1 cellular context compared by ENCODE assay signal in the genomic region with DNA sequence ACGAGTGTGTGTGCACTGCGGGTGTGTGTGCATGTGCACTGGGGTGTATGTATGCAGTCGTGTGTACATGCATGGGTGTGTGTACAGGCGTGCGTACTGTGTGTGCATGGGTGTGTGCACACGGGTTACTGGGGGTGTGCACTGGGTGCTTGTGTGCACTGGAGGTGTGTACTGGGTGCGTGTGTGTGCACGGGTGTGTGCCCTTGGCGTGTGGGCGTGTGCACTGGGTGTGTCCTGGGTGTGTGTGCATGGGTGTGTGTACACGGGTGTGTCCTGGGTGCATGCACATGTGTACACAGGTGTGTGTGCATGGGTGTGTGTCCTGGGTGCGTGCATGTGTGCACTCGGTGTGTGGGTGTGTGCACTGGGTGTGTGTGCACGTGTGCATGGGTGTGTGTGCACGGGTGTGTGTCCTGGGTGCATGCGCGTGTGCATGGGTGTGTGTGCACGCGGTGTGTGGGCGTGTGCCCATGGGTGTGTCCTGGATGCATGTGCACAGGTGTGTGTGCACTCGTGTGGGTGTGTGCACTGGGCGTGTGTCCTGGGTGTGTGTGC.
TF ChIP-seq lines count a peak whose summit lies in the region.

No MANE protein-coding gene starts in this region.

TF ChIP-seq in K562, 482 proteins besides CTCF, POLR2A, EP300 and RAD21:
- TF ChIP-seq DIDO1 (tag; IDR thresholded peaks at IDR 0.05; ENCODE audit: low read depth) (no peak), KDM1A (IDR thresholded peaks at IDR 0.05) (peak in 1 of 2 experiments; percentile 82; a peak in 1 of 4 replicates), KLF6 (CRISPR knock-in tag; IDR thresholded peaks at IDR 0.05; ENCODE audit: borderline replicate concordance) (no peak), NBN (IDR thresholded peaks at IDR 0.05; ENCODE audit: low read depth) (no peak), PYGO2 (tag; IDR thresholded peaks at IDR 0.05) (no peak), SRSF9 (IDR thresholded peaks at IDR 0.05; ENCODE audit: borderline replicate concordance, low read depth, low read length) (no peak), SRSF7 (optimal IDR thresholded peaks at IDR 0.05; ENCODE audit: low read depth, low read length) (no peak), ZNF668 (CRISPR knock-in tag; IDR thresholded peaks at IDR 0.05) (no peak), MAFK (IDR thresholded peaks at IDR 0.05; ENCODE audit: low read length) (no peak), HEY1 (CRISPR knock-in tag; IDR thresholded peaks at IDR 0.05; ENCODE audit: borderline replicate concordance) (no peak)
- TF ChIP-seq, protein P1, sequence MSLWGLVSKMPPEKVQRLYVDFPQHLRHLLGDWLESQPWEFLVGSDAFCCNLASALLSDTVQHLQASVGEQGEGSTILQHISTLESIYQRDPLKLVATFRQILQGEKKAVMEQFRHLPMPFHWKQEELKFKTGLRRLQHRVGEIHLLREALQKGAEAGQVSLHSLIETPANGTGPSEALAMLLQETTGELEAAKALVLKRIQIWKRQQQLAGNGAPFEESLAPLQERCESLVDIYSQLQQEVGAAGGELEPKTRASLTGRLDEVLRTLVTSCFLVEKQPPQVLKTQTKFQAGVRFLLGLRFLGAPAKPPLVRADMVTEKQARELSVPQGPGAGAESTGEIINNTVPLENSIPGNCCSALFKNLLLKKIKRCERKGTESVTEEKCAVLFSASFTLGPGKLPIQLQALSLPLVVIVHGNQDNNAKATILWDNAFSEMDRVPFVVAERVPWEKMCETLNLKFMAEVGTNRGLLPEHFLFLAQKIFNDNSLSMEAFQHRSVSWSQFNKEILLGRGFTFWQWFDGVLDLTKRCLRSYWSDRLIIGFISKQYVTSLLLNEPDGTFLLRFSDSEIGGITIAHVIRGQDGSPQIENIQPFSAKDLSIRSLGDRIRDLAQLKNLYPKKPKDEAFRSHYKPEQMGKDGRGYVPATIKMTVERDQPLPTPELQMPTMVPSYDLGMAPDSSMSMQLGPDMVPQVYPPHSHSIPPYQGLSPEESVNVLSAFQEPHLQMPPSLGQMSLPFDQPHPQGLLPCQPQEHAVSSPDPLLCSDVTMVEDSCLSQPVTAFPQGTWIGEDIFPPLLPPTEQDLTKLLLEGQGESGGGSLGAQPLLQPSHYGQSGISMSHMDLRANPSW (CRISPR knock-in tag; IDR thresholded peaks at IDR 0.05), result no peak
- TF ChIP-seq, protein P2, sequence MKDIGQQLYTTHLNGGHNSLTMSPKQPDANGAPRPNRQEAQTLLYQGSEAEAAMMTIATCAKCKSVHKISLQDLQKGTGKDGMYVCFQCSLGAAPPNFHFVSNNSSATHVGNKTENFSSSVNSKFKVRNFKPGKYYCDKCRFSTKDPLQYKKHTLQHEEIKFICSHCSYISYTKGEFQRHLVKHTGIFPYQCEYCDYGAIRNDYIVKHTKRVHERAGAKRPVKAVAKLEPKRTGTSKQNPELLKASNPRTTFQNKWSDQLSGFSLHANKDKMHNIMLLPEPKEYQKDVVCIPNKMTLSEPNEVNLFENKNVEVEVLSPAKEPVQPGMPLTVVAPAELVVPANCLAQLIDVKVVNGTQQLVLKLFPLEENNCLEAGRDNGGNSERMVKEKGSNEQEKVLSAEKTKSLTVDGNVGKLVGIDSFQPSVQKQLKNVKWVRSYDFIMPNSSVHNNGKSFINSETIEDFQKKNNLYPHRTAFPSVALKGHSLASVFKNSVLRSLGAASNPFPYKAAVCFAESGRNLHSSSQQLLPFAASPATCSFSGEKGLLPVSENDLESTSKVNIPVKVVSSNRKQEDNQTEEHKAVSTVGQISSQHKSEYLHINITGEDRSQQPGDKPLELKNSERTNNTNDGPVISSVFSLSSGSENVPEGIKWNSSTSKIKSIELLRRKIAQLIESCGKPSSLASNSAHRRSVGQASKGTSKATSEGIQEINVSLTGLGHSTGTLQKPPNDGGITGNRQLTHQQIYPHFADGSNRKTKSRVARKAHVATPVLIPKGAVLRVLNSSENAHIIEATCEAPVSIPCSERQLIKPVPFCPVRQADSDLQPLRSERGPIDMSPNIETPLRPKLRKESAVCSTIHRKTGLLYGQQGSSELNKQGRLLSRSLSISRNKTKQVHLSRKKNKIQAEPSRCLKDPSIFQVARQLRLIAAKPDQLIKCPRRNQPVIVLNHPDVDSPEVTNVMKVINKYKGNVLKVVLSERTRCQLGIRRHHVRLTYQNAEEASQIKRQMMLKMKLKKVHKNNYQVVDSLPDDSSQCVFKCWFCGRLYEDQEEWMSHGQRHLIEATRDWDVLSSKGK (CRISPR knock-in tag; IDR thresholded peaks at IDR 0.05), result no peak
- TF ChIP-seq, protein P3, sequence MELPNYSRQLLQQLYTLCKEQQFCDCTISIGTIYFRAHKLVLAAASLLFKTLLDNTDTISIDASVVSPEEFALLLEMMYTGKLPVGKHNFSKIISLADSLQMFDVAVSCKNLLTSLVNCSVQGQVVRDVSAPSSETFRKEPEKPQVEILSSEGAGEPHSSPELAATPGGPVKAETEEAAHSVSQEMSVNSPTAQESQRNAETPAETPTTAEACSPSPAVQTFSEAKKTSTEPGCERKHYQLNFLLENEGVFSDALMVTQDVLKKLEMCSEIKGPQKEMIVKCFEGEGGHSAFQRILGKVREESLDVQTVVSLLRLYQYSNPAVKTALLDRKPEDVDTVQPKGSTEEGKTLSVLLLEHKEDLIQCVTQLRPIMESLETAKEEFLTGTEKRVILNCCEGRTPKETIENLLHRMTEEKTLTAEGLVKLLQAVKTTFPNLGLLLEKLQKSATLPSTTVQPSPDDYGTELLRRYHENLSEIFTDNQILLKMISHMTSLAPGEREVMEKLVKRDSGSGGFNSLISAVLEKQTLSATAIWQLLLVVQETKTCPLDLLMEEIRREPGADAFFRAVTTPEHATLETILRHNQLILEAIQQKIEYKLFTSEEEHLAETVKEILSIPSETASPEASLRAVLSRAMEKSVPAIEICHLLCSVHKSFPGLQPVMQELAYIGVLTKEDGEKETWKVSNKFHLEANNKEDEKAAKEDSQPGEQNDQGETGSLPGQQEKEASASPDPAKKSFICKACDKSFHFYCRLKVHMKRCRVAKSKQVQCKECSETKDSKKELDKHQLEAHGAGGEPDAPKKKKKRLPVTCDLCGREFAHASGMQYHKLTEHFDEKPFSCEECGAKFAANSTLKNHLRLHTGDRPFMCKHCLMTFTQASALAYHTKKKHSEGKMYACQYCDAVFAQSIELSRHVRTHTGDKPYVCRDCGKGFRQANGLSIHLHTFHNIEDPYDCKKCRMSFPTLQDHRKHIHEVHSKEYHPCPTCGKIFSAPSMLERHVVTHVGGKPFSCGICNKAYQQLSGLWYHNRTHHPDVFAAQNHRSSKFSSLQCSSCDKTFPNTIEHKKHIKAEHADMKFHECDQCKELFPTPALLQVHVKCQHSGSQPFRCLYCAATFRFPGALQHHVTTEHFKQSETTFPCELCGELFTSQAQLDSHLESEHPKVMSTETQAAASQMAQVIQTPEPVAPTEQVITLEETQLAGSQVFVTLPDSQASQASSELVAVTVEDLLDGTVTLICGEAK (IDR thresholded peaks at IDR 0.05), result no peak
- TF ChIP-seq, protein P3 (CRISPR knock-in tag; IDR thresholded peaks at IDR 0.05), result 0 out of 2 replicates have a peak, but pooled peaks have one; percentile 2
- TF ChIP-seq, protein P4, sequence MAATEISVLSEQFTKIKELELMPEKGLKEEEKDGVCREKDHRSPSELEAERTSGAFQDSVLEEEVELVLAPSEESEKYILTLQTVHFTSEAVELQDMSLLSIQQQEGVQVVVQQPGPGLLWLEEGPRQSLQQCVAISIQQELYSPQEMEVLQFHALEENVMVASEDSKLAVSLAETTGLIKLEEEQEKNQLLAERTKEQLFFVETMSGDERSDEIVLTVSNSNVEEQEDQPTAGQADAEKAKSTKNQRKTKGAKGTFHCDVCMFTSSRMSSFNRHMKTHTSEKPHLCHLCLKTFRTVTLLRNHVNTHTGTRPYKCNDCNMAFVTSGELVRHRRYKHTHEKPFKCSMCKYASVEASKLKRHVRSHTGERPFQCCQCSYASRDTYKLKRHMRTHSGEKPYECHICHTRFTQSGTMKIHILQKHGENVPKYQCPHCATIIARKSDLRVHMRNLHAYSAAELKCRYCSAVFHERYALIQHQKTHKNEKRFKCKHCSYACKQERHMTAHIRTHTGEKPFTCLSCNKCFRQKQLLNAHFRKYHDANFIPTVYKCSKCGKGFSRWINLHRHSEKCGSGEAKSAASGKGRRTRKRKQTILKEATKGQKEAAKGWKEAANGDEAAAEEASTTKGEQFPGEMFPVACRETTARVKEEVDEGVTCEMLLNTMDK (IDR thresholded peaks at IDR 0.05; ENCODE audit: borderline replicate concordance, insufficient read depth, low read depth, low read length, poor library complexity, severe bottlenecking), result no peak
- TF ChIP-seq, protein P5, sequence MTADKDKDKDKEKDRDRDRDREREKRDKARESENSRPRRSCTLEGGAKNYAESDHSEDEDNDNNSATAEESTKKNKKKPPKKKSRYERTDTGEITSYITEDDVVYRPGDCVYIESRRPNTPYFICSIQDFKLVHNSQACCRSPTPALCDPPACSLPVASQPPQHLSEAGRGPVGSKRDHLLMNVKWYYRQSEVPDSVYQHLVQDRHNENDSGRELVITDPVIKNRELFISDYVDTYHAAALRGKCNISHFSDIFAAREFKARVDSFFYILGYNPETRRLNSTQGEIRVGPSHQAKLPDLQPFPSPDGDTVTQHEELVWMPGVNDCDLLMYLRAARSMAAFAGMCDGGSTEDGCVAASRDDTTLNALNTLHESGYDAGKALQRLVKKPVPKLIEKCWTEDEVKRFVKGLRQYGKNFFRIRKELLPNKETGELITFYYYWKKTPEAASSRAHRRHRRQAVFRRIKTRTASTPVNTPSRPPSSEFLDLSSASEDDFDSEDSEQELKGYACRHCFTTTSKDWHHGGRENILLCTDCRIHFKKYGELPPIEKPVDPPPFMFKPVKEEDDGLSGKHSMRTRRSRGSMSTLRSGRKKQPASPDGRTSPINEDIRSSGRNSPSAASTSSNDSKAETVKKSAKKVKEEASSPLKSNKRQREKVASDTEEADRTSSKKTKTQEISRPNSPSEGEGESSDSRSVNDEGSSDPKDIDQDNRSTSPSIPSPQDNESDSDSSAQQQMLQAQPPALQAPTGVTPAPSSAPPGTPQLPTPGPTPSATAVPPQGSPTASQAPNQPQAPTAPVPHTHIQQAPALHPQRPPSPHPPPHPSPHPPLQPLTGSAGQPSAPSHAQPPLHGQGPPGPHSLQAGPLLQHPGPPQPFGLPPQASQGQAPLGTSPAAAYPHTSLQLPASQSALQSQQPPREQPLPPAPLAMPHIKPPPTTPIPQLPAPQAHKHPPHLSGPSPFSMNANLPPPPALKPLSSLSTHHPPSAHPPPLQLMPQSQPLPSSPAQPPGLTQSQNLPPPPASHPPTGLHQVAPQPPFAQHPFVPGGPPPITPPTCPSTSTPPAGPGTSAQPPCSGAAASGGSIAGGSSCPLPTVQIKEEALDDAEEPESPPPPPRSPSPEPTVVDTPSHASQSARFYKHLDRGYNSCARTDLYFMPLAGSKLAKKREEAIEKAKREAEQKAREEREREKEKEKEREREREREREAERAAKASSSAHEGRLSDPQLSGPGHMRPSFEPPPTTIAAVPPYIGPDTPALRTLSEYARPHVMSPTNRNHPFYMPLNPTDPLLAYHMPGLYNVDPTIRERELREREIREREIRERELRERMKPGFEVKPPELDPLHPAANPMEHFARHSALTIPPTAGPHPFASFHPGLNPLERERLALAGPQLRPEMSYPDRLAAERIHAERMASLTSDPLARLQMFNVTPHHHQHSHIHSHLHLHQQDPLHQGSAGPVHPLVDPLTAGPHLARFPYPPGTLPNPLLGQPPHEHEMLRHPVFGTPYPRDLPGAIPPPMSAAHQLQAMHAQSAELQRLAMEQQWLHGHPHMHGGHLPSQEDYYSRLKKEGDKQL (CRISPR knock-in tag; IDR thresholded peaks at IDR 0.05; ENCODE audit: borderline replicate concordance), result no peak
